34 cellular contexts compared by ENCODE assay signal in the genomic region with DNA sequence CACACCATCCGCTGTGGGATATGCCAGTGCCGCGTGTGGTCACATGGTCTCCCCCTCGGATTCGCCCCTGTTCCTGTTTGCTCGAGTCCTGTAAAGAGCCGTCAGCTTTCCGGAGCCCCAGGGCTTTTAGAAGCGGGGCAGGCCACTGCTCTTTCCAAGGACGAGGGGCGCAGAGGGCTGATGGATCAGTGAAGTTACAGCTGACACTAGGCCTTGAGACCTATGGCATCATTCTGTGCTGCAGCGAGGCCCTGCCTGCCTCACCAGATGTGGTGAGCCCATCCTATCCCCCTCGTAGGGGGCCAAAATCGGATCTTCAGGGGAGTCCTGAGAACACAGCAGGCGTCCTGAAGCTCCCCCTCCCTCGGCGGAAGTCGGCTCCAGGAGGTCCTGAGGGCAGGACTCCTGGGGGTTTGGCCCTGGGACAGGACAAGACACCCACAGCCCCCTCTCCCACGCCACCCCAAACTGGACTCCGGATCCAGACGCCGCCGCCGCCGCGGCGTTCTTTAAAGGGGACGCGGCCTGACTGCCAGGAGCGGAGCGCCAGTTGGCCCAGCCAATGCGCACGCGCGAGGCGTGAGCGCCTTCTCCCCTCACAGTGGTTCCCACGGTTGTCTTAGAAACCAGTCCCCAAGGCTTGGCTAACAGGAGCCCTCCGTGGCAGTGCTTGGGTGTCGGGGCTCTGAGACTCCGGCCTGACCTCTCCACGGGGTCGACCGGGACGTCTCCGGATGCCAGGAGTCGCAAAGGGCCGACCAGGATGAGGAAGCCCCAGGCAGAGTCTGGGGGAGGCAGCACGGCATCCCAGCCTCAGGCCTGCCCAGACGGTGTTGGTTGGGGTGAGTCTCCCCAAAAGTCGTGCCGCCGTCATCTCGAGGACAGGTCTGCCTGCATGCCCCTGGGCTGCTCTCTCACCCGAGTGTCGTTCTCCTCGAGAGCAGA.
"Had no signal": no experiment of that assay in that cellular context is flagged by ENCODE, and none has a peak within 500 bp of the region (broad histone marks: within the 10 kb centered on the region; RNA-seq: fewer than 3 reads in every experiment).

No MANE protein-coding gene starts in this region.

- H3K27me3 ChIP-seq: body of pancreas, breast epithelium, SJCRH30 had no signal

- FAIRE-seq: astrocyte, RCC 7860 had no signal

- H3K36me3 ChIP-seq: breast epithelium, SJCRH30, WERI-Rb-1 had no signal

- H3K27ac ChIP-seq: body of pancreas, breast epithelium, KMS-11, PC-9, SJCRH30, SK-N-MC, WERI-Rb-1 had no signal

- H3K4me3 ChIP-seq: body of pancreas, breast epithelium, PC-9, SJCRH30, SK-N-MC had no signal

- H3K9me3 ChIP-seq: body of pancreas, SJCRH30 had no signal

- DNase-seq: activated CD4-positive, alpha-beta T cell treated with anti-CD3 and anti-CD28 coated beads, Interleukin-2, amount 10 ng/mL, durations not matched to agents 24 days and 14 days; activated CD4-positive, alpha-beta T cell treated with anti-CD3 and anti-CD28 coated beads, Interleukin-2, amount 50 U/mL, for 4 hours; activated CD4-positive, CD25-positive, alpha-beta regulatory T cell; activated CD8-positive, alpha-beta T cell treated with anti-CD3 and anti-CD28 coated beads for 36 hours; activated effector memory CD4-positive, alpha-beta T cell treated with anti-CD3 and anti-CD28 coated beads, Interleukin-2, amount 50 U/mL, for 16 hours; activated naive CD4-positive, alpha-beta T cell; activated naive CD8-positive, alpha-beta T cell treated with anti-CD3 and anti-CD28 coated beads, Interleukin-2, amount 10 ng/mL, durations not matched to agents 7 days and 5 days; activated T-cell treated with anti-CD3 and anti-CD28 coated beads, Interleukin-2, amount 50 U/mL, for 1 hour; activated T-cell treated with anti-CD3 and anti-CD28 coated beads, Interleukin-2, amount 50 U/mL, for 72 hours; amygdala; body of pancreas; MM.1S; MV-4-11; NCI-H1092; NCI-H1436 treated with DMSO at 0.1 percent for 48 hours; NCI-H1694 treated with DMSO at 0.1 percent for 48 hours; NCI-H2029; NCI-H2107; NCI-H2171; NCI-H226; NCI-H446 treated with DMSO at 0.1 percent for 48 hours; NCI-H524; NCI-H69; PC-9; SHP77; SJCRH30; T-cell; T-helper 17 cell; WERI-Rb-1 had no signal

- H3K4me1 ChIP-seq: body of pancreas, breast epithelium, SJCRH30 had no signal
